In genomic region chr7:55558962-55559920, GRCh38 we compare ENCODE assay signal across 17 cellular contexts. TPM values are rescaled to one million over a fixed set of nuclear protein-coding genes. Genes with fewer than 3 reads are reported as not detected.
A peak's percentile ranks its signal among the peaks of the same experiment; 100 is the strongest.
DNase-seq lines count a peak whose midpoint lies in the region; ATAC-seq and TF ChIP-seq lines count a peak whose summit lies in the region.
"Had no signal": no experiment of that assay in that cellular context is flagged by ENCODE, and none has a peak within 500 bp of the region (broad histone marks: within the 10 kb centered on the region; RNA-seq: fewer than 3 reads in every experiment).

No MANE protein-coding gene starts in this region.

- CTCF ChIA-PET in activated naive CD4-positive, alpha-beta T cell treated with anti-CD3 and anti-CD28 coated beads, Interleukin-2, amount 10 ng/mL, durations not matched to agents 7 days and 5 days (lab: Charles Lee) = interaction anchor here (1.5 kb wide), 1 partner anchor 22 kb away, joined by 3 read pairs; no protein-coding TSS in a partner anchor

- H3K4me3 Mint-ChIP-seq in activated naive CD4-positive, alpha-beta T cell treated with anti-CD3 and anti-CD28 coated beads, Interleukin-2, amount 50 U/mL, for 24 hours = no peak overlapping the region
- H3K4me3 Mint-ChIP-seq in activated naive CD4-positive, alpha-beta T cell treated with anti-CD3 and anti-CD28 coated beads, Interleukin-2, amount 10 ng/mL, durations not matched to agents 7 days and 5 days = no peak overlapping the region
- peak overlapping the region; percentile 54 to 85 (median 68) for H3K4me3 Mint-ChIP-seq in IgD-negative memory B cell
- peak overlapping the region; percentile 3 for H3K4me3 Mint-ChIP-seq in central memory CD8-positive, alpha-beta T cell
- peak overlapping the region; percentile 50 for H3K4me3 Mint-ChIP-seq in stimulated activated effector memory CD8-positive, alpha-beta T cell treated with anti-CD3 and anti-CD28 coated beads, Interleukin-12 subunit alpha, Interleukin-12 subunit beta, amount 100 ng/mL, for 72 hours

- TF ChIP-seq CTCF in BE2C (IDR thresholded peaks at IDR 0.05; ENCODE audit: low read depth, low read length) = no peak

- peaks cover 15% of the 10 kb centered on the region for H3K36me3 Mint-ChIP-seq in activated naive CD4-positive, alpha-beta T cell treated with anti-CD3 and anti-CD28 coated beads, Interleukin-2, amount 50 U/mL, for 24 hours
- peaks cover 23% of the 10 kb centered on the region for H3K36me3 Mint-ChIP-seq in activated naive CD4-positive, alpha-beta T cell treated with anti-CD3 and anti-CD28 coated beads, Interleukin-2, amount 10 ng/mL, durations not matched to agents 7 days and 5 days
- peaks cover 5% of the 10 kb centered on the region for H3K36me3 Mint-ChIP-seq in IgD-negative memory B cell
- H3K36me3 Mint-ChIP-seq in central memory CD8-positive, alpha-beta T cell (ENCODE audit: insufficient read depth) = peaks cover 17% of the 10 kb centered on the region
- H3K36me3 Mint-ChIP-seq in stimulated activated effector memory CD8-positive, alpha-beta T cell treated with anti-CD3 and anti-CD28 coated beads, Interleukin-12 subunit alpha, Interleukin-12 subunit beta, amount 100 ng/mL, for 72 hours = peaks cover 33% of the 10 kb centered on the region

- DNase-seq in activated naive CD4-positive, alpha-beta T cell treated with anti-CD3 and anti-CD28 coated beads, Interleukin-2, amount 10 ng/mL, durations not matched to agents 7 days and 5 days = no peak
- no peak for DNase-seq in central memory CD8-positive, alpha-beta T cell (ENCODE audit: low spot score in 2 of 2)
- DNase-seq in stimulated activated effector memory CD8-positive, alpha-beta T cell treated with anti-CD3 and anti-CD28 coated beads, Interleukin-12 subunit alpha, Interleukin-12 subunit beta, amount 100 ng/mL, for 72 hours (ENCODE audit: low spot score in 2 of 2) = no peak
- no peak for DNase-seq in ureter (ENCODE audit: low spot score)
- DNase-seq in BE2C = no peak
- no peak for DNase-seq in superior temporal gyrus (ENCODE audit: extremely low spot score)
- DNase-seq: activated CD4-positive, alpha-beta T cell treated with anti-CD3 and anti-CD28 coated beads for 4 hours; left ventricle myocardium superior; NCI-H2081; NCI-H526 treated with DMSO at 0.1 percent for 48 hours; right lobe of liver; uterus had no signal

- H3K4me3 ChIP-seq in BE2C (ENCODE audit: low read depth, low read length) = no peak overlapping the region
- H3K4me3 ChIP-seq: esophagus muscularis mucosa, K562, right lobe of liver, uterus had no signal

- H3K27me3 Mint-ChIP-seq in activated naive CD4-positive, alpha-beta T cell treated with anti-CD3 and anti-CD28 coated beads, Interleukin-2, amount 50 U/mL, for 24 hours = no peaks in the 10 kb centered on the region
- no peaks in the 10 kb centered on the region for H3K27me3 Mint-ChIP-seq in activated naive CD4-positive, alpha-beta T cell treated with anti-CD3 and anti-CD28 coated beads, Interleukin-2, amount 10 ng/mL, durations not matched to agents 7 days and 5 days
- H3K27me3 Mint-ChIP-seq in IgD-negative memory B cell = no peaks in the 10 kb centered on the region
- no peaks in the 10 kb centered on the region for H3K27me3 Mint-ChIP-seq in central memory CD8-positive, alpha-beta T cell

- peaks cover 94% of the 10 kb centered on the region for H3K4me1 Mint-ChIP-seq in activated naive CD4-positive, alpha-beta T cell treated with anti-CD3 and anti-CD28 coated beads, Interleukin-2, amount 50 U/mL, for 24 hours
- peaks cover 55% of the 10 kb centered on the region for H3K4me1 Mint-ChIP-seq in activated naive CD4-positive, alpha-beta T cell treated with anti-CD3 and anti-CD28 coated beads, Interleukin-2, amount 10 ng/mL, durations not matched to agents 7 days and 5 days
- peaks cover 78 to 91% (median 81%) of the 10 kb centered on the region in 3 donors for H3K4me1 Mint-ChIP-seq in IgD-negative memory B cell
- H3K4me1 Mint-ChIP-seq in central memory CD8-positive, alpha-beta T cell = peaks cover 91% of the 10 kb centered on the region
- peaks cover 92% of the 10 kb centered on the region for H3K4me1 Mint-ChIP-seq in stimulated activated effector memory CD8-positive, alpha-beta T cell treated with anti-CD3 and anti-CD28 coated beads, Interleukin-12 subunit alpha, Interleukin-12 subunit beta, amount 100 ng/mL, for 72 hours

- H3K27me3 ChIP-seq in BE2C = no peaks in the 10 kb centered on the region
- H3K27me3 ChIP-seq: esophagus muscularis mucosa, right lobe of liver, uterus had no signal

- H3K4me1 ChIP-seq in BE2C = peaks cover 4% of the 10 kb centered on the region; the same call in 1 of the 2 replicates
- H3K4me1 ChIP-seq: uterus had no signal

- no peaks in the 10 kb centered on the region for H3K9me3 ChIP-seq in BE2C
- H3K9me3 ChIP-seq: esophagus muscularis mucosa, right lobe of liver, uterus had no signal

- H3K36me3 ChIP-seq in BE2C = no peaks in the 10 kb centered on the region
- H3K36me3 ChIP-seq: esophagus muscularis mucosa, right lobe of liver, uterus had no signal

- no peak for ATAC-seq in central memory CD8-positive, alpha-beta T cell (replicated peaks; ENCODE audit: extremely low read depth, poor library complexity, severe bottlenecking)
- ATAC-seq in stimulated activated effector memory CD8-positive, alpha-beta T cell treated with anti-CD3 and anti-CD28 coated beads, Interleukin-12 subunit alpha, Interleukin-12 subunit beta, amount 100 ng/mL, for 72 hours = peak; percentile 72
- ATAC-seq: HCT116, K562, left ventricle myocardium superior, right lobe of liver had no signal

- H3K9me3 Mint-ChIP-seq in activated naive CD4-positive, alpha-beta T cell treated with anti-CD3 and anti-CD28 coated beads, Interleukin-2, amount 50 U/mL, for 24 hours = no peaks in the 10 kb centered on the region
- H3K9me3 Mint-ChIP-seq in activated naive CD4-positive, alpha-beta T cell treated with anti-CD3 and anti-CD28 coated beads, Interleukin-2, amount 10 ng/mL, durations not matched to agents 7 days and 5 days = no peaks in the 10 kb centered on the region
- H3K9me3 Mint-ChIP-seq in IgD-negative memory B cell = no peaks in the 10 kb centered on the region
- no peaks in the 10 kb centered on the region for H3K9me3 Mint-ChIP-seq in central memory CD8-positive, alpha-beta T cell
- H3K9me3 Mint-ChIP-seq in stimulated activated effector memory CD8-positive, alpha-beta T cell treated with anti-CD3 and anti-CD28 coated beads, Interleukin-12 subunit alpha, Interleukin-12 subunit beta, amount 100 ng/mL, for 72 hours = no peaks in the 10 kb centered on the region

- peak overlapping the region; percentile 80 for H3K27ac Mint-ChIP-seq in activated naive CD4-positive, alpha-beta T cell treated with anti-CD3 and anti-CD28 coated beads, Interleukin-2, amount 50 U/mL, for 24 hours
- H3K27ac Mint-ChIP-seq in activated naive CD4-positive, alpha-beta T cell treated with anti-CD3 and anti-CD28 coated beads, Interleukin-2, amount 10 ng/mL, durations not matched to agents 7 days and 5 days = no peak overlapping the region
- H3K27ac Mint-ChIP-seq in IgD-negative memory B cell = peak overlapping the region; percentile 85 to 91 (median 86)
- peak overlapping the region; percentile 57 for H3K27ac Mint-ChIP-seq in central memory CD8-positive, alpha-beta T cell (ENCODE audit: low read depth)
- H3K27ac Mint-ChIP-seq in stimulated activated effector memory CD8-positive, alpha-beta T cell treated with anti-CD3 and anti-CD28 coated beads, Interleukin-12 subunit alpha, Interleukin-12 subunit beta, amount 100 ng/mL, for 72 hours = peak overlapping the region; percentile 63

RNA-seq across cellular contexts. Expression of gene VOPP1, which starts 13.1 kb away (rescaled TPM):
- 70.2 TPM for polyA plus RNA-seq in IgD-negative memory B cell
- total RNA-seq in ureter = 47.1 TPM
- 38.5 TPM for polyA plus RNA-seq in BE2C (2012; ENCODE audit: insufficient read depth, insufficient read length, low read depth)

Comparison
In these comparisons a context has a peak if more than half of its experiments do, and no peak if none do; other contexts are left out.
1. H3K4me3 Mint-ChIP-seq: peak in IgD-negative memory B cell (4 of 4), central memory CD8-positive, alpha-beta T cell (single experiment) and stimulated activated effector memory CD8-positive, alpha-beta T cell treated with anti-CD3 and anti-CD28 coated beads, Interleukin-12 subunit alpha, Interleukin-12 subunit beta, amount 100 ng/mL, for 72 hours (single experiment); none in activated naive CD4-positive, alpha-beta T cell treated with anti-CD3 and anti-CD28 coated beads, Interleukin-2, amount 50 U/mL, for 24 hours (single experiment) and activated naive CD4-positive, alpha-beta T cell treated with anti-CD3 and anti-CD28 coated beads, Interleukin-2, amount 10 ng/mL, durations not matched to agents 7 days and 5 days (single experiment).